ENCODE assay signal across 8 cellular contexts in genomic region chr19:7394728-7395359, GRCh38. TPM values are rescaled to one million over a fixed set of nuclear protein-coding genes. Genes with fewer than 3 reads are reported as not detected.
A peak's percentile ranks its signal among the peaks of the same experiment; 100 is the strongest.
DNase-seq lines count a peak whose midpoint lies in the region; ATAC-seq and TF ChIP-seq lines count a peak whose summit lies in the region.

No MANE protein-coding gene starts in this region.

- H3K27ac ChIP-seq in mammary epithelial cell (ENCODE audit: insufficient read depth, low read depth, low read length) (peak overlapping the region; percentile 53), skeletal muscle tissue (ENCODE audit: low read depth, low read length) (peak overlapping the region; percentile 58)

- TF ChIP-seq CTCF in WI38 (IDR thresholded peaks at IDR 0.05; ENCODE audit: low read depth, low read length) = no peak
- peak in 1 of 2 donors; percentile 10 for TF ChIP-seq CTCF in mammary epithelial cell (conservative IDR thresholded peaks at IDR 0.05 in 1 of 2, IDR thresholded peaks at IDR 0.05 in 1 of 2; ENCODE audit: extremely low read depth in 1 of 2, insufficient read depth in 1 of 2, low read depth in 1 of 2, low read length in 2 of 2)

- H3K9ac ChIP-seq in mammary epithelial cell (ENCODE audit: insufficient read depth, low read length) (peak overlapping the region; percentile 57), skeletal muscle tissue (ENCODE audit: low read depth in 1 of 3, low read length in 3 of 3) (peak overlapping the region; percentile 92 to 95 (median 94))

- peaks cover 5% of the 10 kb centered on the region for H3K4me1 ChIP-seq in mammary epithelial cell (ENCODE audit: insufficient read depth, low read length)
- peaks cover 17 to 30% (median 22%) of the 10 kb centered on the region in 3 donors for H3K4me1 ChIP-seq in skeletal muscle tissue (ENCODE audit: control insufficient read depth in 3 of 3, insufficient read depth in 3 of 3, low read length in 3 of 3)

- H3K9me3 ChIP-seq in mammary epithelial cell (replicated peaks; ENCODE audit: insufficient read depth, low read length) (no peaks in the 10 kb centered on the region), skeletal muscle tissue (ENCODE audit: control insufficient read depth in 3 of 3, low read length in 3 of 3) (no peaks in the 10 kb centered on the region)

- BruUV-seq in mammary epithelial cell (replicated peaks; lab: Mats Ljungman, UMichigan) = no TSS peak

- intact Hi-C loops in mammary epithelial cell (cut with micrococcal nuclease) = loop anchor here (1.0 to 5.0 kb wide), 2 partner anchors 127 to 139 kb away; partner anchors contain the start of gene MCOLN1

- ATAC-seq in GM18511 (IDR thresholded peaks at IDR 0.05; ENCODE audit: unreplicated experiment) (peak; percentile 76), HG03064 (IDR thresholded peaks at IDR 0.05; ENCODE audit: low read depth, unreplicated experiment) (peak; percentile 49), HG03378 (IDR thresholded peaks at IDR 0.05; ENCODE audit: unreplicated experiment) (no peak)

- H3K27me3 ChIP-seq in mammary epithelial cell (ENCODE audit: insufficient read depth, low read length) = no peaks in the 10 kb centered on the region
- no peaks in the 10 kb centered on the region for H3K27me3 ChIP-seq in skeletal muscle tissue (ENCODE audit: control insufficient read depth in 3 of 3, insufficient read depth in 3 of 3, low read length in 3 of 3)

- H3K36me3 ChIP-seq in mammary epithelial cell (ENCODE audit: insufficient read depth, low read length) = no peaks in the 10 kb centered on the region
- peaks cover 0 to 2% (median 0%) of the 10 kb centered on the region in 3 donors for H3K36me3 ChIP-seq in skeletal muscle tissue (ENCODE audit: control insufficient read depth in 3 of 3, insufficient read depth in 3 of 3, low read length in 3 of 3)

- DNase-seq in NCI-H2171 treated with DMSO at 0.1 percent for 48 hours (lab: John Stamatoyannopoulos, UW) = peak; percentile 87
- DNase-seq in mammary epithelial cell = peak; percentile 89
- peak; percentile 98 for DNase-seq in iPS-NIHi11 (ENCODE audit: low spot score)

- in situ Hi-C loops in mammary epithelial cell (cut with MboI; ENCODE audit: low sequenced_read_pairs in 2 of 2) = loop anchor here (10.0 to 25.0 kb wide), 2 partner anchors 130 to 142 kb away; partner anchors contain the start of genes MCOLN1 (in 1 of the 2) and PNPLA6 (in 1 of the 2)

- peak overlapping the region; percentile 89 for H2AFZ ChIP-seq in mammary epithelial cell (ENCODE audit: low read depth, low read length)

- CTCF ChIA-PET in mammary epithelial cell (lab: Charles Lee; ENCODE audit: low non-redundant PET) = interaction anchor here (0.5 kb wide), 1 partner anchor 48 kb away, joined by 8 read pairs; no protein-coding TSS in a partner anchor

- peak overlapping the region; percentile 92 for H3K4me3 ChIP-seq in WI38 (ENCODE audit: low read depth, low read length)
- peak overlapping the region; percentile 91 to 94 (median 93) for H3K4me3 ChIP-seq in mammary epithelial cell (replicated peaks in 1 of 3; ENCODE audit: insufficient read depth in 1 of 3, low read depth in 2 of 3, low read length in 3 of 3)
- H3K4me3 ChIP-seq in skeletal muscle tissue (ENCODE audit: low read length in 3 of 3) = peak overlapping the region; percentile 92 to 94 (median 93)

- H3K4me2 ChIP-seq in mammary epithelial cell (ENCODE audit: insufficient read depth, low read depth, low read length) = peak overlapping the region; percentile 90

- 0% methylated on average over 16 of the region's 61 CpGs for WGBS in mammary epithelial cell (ENCODE audit: low coverage, missing lambda C conversion rate)

- H3K79me2 ChIP-seq in mammary epithelial cell (ENCODE audit: insufficient read depth, low read length) = peaks cover 47% of the 10 kb centered on the region

- dilution Hi-C loops in mammary epithelial cell (cut with HindIII; ENCODE audit: low sequenced_read_pairs) = loop anchor here (5.0 kb wide), 1 partner anchor 37 kb away; no protein-coding TSS in a partner anchor

- no peaks in the 10 kb centered on the region for H4K20me1 ChIP-seq in mammary epithelial cell (ENCODE audit: insufficient read depth, low read length)

RNA-seq across cellular contexts. Expression of gene ARHGEF18, which starts 46.1 kb away (rescaled TPM):
- 10 to 100 TPM; 36.0 to 50.2 TPM for total RNA-seq in mammary epithelial cell
- 10.1 TPM for polyA plus RNA-seq in mammary epithelial cell
- polyA minus RNA-seq in mammary epithelial cell = 12.3 TPM
- total RNA-seq in skeletal muscle tissue = 12.0 TPM
